ENCODE assay signal across 26 cellular contexts in the genomic region with DNA sequence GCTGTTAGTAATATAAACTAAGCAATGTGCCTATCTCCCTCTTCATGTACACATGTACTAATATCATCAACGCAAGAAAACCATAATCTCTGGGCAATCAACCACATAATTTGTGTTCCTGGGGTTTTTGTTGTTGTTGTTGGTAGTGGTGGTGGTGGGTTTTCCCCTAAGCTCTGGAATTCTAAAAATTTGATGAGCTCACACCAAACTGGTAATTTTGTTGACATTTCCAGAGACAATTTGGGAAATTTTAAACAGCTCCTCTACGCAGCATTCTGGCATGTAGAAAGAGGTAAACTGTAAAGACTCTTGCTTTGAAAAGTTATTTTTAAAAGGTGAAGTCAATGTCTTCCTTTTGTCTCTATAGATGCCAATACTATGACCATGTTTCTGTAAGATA.
"Had no signal": no experiment of that assay in that cellular context is flagged by ENCODE, and none has a peak within 500 bp of the region (broad histone marks: within the 10 kb centered on the region; RNA-seq: fewer than 3 reads in every experiment).

No MANE protein-coding gene starts in this region.

- H3K9me3 Mint-ChIP-seq: dendritic cell treated with granulocyte-macrophage colony-stimulating factor and Interleukin-4, amounts not matched to agents 40 ng/mL and 50 ng/mL, for 4 days; memory B cell; naive thymus-derived CD4-positive, alpha-beta T cell; nephron; neural progenitor cell; stimulated activated memory B cell treated with anti-CD40 and anti-IgM and Interleukin-4, amounts not matched to agents 10 μg/mL and 1 μg/mL and 100 μg/mL, for 72 hours had no signal

- H3K4me1 ChIP-seq: colonic mucosa, esophagus muscularis mucosa, foreskin keratinocyte, gastroesophageal sphincter, heart left ventricle, parathyroid adenoma, spleen, upper lobe of left lung had no signal

- H3K4me1 Mint-ChIP-seq: memory B cell; nephron; stimulated activated memory B cell treated with anti-CD40 and anti-IgM and Interleukin-4, amounts not matched to agents 10 μg/mL and 1 μg/mL and 100 μg/mL, for 72 hours had no signal

- H3K9me3 ChIP-seq: colonic mucosa, esophagus muscularis mucosa, gastroesophageal sphincter, heart left ventricle, spleen, thoracic aorta, tibial nerve, upper lobe of left lung had no signal

- H3K79me2 ChIP-seq: hepatocyte, parathyroid adenoma had no signal

- ATAC-seq: foreskin keratinocyte; gastroesophageal sphincter; heart left ventricle; naive thymus-derived CD4-positive, alpha-beta T cell; sciatic nerve; stimulated activated memory B cell treated with anti-CD40 and anti-IgM and Interleukin-4, amounts not matched to agents 10 μg/mL and 1 μg/mL and 100 μg/mL, for 72 hours; stimulated activated naive CD8-positive, alpha-beta T cell treated with anti-CD3 and anti-CD28 coated beads, Interleukin-15, Interleukin-2, amounts not matched to agents 100 U/mL and 50 U/mL, for 24 hours had no signal

- H3K27me3 ChIP-seq: colonic mucosa, esophagus muscularis mucosa, foreskin keratinocyte, gastroesophageal sphincter, heart left ventricle, hepatocyte, neural progenitor cell, spleen, tibial nerve, upper lobe of left lung had no signal

- H3K27ac Mint-ChIP-seq: dendritic cell treated with granulocyte-macrophage colony-stimulating factor and Interleukin-4, amounts not matched to agents 40 ng/mL and 50 ng/mL, for 4 days; memory B cell; naive thymus-derived CD4-positive, alpha-beta T cell; nephron; neural progenitor cell; progenitor cell of endocrine pancreas; stimulated activated memory B cell treated with anti-CD40 and anti-IgM and Interleukin-4, amounts not matched to agents 10 μg/mL and 1 μg/mL and 100 μg/mL, for 72 hours had no signal

- H3K4me3 ChIP-seq: colonic mucosa, esophagus muscularis mucosa, gastroesophageal sphincter, heart left ventricle, hepatocyte, lung, neural progenitor cell, spleen, thoracic aorta, tibial nerve, upper lobe of left lung had no signal

- H3K27me3 Mint-ChIP-seq: dendritic cell treated with granulocyte-macrophage colony-stimulating factor and Interleukin-4, amounts not matched to agents 40 ng/mL and 50 ng/mL, for 4 days; progenitor cell of endocrine pancreas had no signal

- H3K4me3 Mint-ChIP-seq: dendritic cell treated with granulocyte-macrophage colony-stimulating factor and Interleukin-4, amounts not matched to agents 40 ng/mL and 50 ng/mL, for 4 days; memory B cell; naive thymus-derived CD4-positive, alpha-beta T cell; nephron; neural progenitor cell; stimulated activated memory B cell treated with anti-CD40 and anti-IgM and Interleukin-4, amounts not matched to agents 10 μg/mL and 1 μg/mL and 100 μg/mL, for 72 hours had no signal

- H3K9ac ChIP-seq: neural progenitor cell, parathyroid adenoma had no signal

- H3K36me3 Mint-ChIP-seq: memory B cell; naive thymus-derived CD4-positive, alpha-beta T cell; neural progenitor cell; stimulated activated memory B cell treated with anti-CD40 and anti-IgM and Interleukin-4, amounts not matched to agents 10 μg/mL and 1 μg/mL and 100 μg/mL, for 72 hours had no signal

- H3K36me3 ChIP-seq: colonic mucosa, esophagus muscularis mucosa, heart left ventricle, neural progenitor cell, spleen, thoracic aorta, upper lobe of left lung had no signal

- H3K27ac ChIP-seq: colonic mucosa, esophagus muscularis mucosa, foreskin keratinocyte, gastroesophageal sphincter, heart left ventricle, hepatocyte, neural progenitor cell, parathyroid adenoma, spleen, thoracic aorta, tibial nerve, upper lobe of left lung had no signal

- H2AFZ ChIP-seq: hepatocyte, neural progenitor cell, parathyroid adenoma had no signal

- DNase-seq: colonic mucosa; effector CD8-positive, alpha-beta T cell; foreskin keratinocyte; heart left ventricle; kidney glomerular epithelial cell; midbrain; naive thymus-derived CD4-positive, alpha-beta T cell; spleen; stimulated activated CD4-positive, alpha-beta T cell treated with anti-CD3 and anti-CD28 coated beads, Interleukin-4, amount 100 ng/mL, for 4 hours; stimulated activated naive CD8-positive, alpha-beta T cell treated with anti-CD3 and anti-CD28 coated beads, Interleukin-15, Interleukin-2, amounts not matched to agents 100 U/mL and 50 U/mL, for 24 hours; substantia nigra; upper lobe of left lung had no signal

- H3K4me2 ChIP-seq: hepatocyte, neural progenitor cell had no signal
